ENCODE assay signal across 8 cellular contexts in the genomic region with DNA sequence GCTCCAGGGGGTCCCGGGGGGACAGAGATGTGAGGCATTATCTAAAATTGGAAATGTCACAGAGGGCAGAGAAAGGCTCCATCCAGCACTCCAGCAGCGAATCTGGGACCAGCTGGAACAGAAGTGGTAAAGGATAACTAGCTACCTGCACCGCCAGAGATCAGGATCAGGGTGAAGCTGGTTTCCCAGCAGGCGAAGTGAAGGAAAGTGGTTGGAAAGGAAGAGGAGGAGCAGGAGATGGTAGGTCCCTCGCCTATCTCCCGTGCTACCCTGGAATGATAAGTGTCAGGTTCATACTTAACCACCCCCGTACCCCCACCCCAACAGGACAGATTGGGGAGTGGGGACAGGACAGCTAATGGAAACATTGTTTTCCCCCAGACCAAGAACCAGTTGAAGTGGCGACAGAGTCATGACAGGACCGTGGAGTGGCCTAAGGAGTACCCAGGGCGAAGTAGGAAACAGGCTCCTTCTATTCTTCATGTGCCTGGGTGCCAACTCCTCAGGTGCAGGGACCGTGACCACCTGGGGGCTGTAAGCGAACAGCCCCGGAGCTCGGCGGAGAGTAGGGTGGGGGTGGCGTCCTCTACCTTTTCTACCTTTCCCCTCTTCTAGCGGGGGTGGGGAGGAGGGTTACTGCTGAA. TPM values are rescaled to one million over a fixed set of nuclear protein-coding genes. Genes with fewer than 3 reads are reported as not detected.
DNase-seq lines count a peak whose midpoint lies in the region; ATAC-seq, FAIRE-seq and TF ChIP-seq lines count a peak whose summit lies in the region.

No MANE protein-coding gene starts in this region.

- POLR2A ChIA-PET in A549 (lab: Yijun Ruan, JAX): interaction anchor here (0.8 to 2.2 kb wide), 6 partner anchors 10 to 49 kb away, joined by 3 to 25 read pairs (median 4); partner anchors contain the start of genes DEDD, PPOX, TOMM40L and UFC1

- TF ChIP-seq EP300 in A549 (IDR thresholded peaks at IDR 0.05): no peak

- no peak for TF ChIP-seq POLR2A in A549 (IDR thresholded peaks at IDR 0.05; ENCODE audit: low read length)

- peak overlapping the region; percentile 94 to 100 (median 99) for H3K27ac Mint-ChIP-seq in brain

- TF ChIP-seq CTCF in A549 (IDR thresholded peaks at IDR 0.05) (no peak), brain (conservative IDR thresholded peaks at IDR 0.05) (no peak), lower lobe of right lung (IDR thresholded peaks at IDR 0.05) (no peak)

- peak overlapping the region; percentile 93 for H3K4me2 ChIP-seq in A549

- H3K36me3 ChIP-seq in lower lobe of right lung (peaks cover 44% of the 10 kb centered on the region), urinary bladder (ENCODE audit: insufficient read depth) (peaks cover 4% of the 10 kb centered on the region)

- no peak for DNase-seq in A549 (ENCODE audit: low read depth in 1 of 2, low spot score in 1 of 2)
- DNase-seq in lower lobe of right lung: no peak
- no peak for DNase-seq in medulla oblongata (ENCODE audit: extremely low spot score)

- 27% methylated on average over 12 of the region's 17 CpGs for WGBS in A549 (ENCODE audit: missing lambda C conversion rate)
- 15% methylated on average over 17 of the region's 17 CpGs for WGBS in urinary bladder

- FAIRE-seq in A549 (lab: Jason Lieb, UNC): no peak

- H3K36me3 Mint-ChIP-seq in brain: peaks cover 42% of the 10 kb centered on the region

- peaks cover 11% of the 10 kb centered on the region; the same call in 2 of the 3 replicates for H3K4me1 ChIP-seq in A549
- H3K4me1 ChIP-seq in lower lobe of right lung: peaks cover 38% of the 10 kb centered on the region
- H3K4me1 ChIP-seq in urinary bladder (ENCODE audit: insufficient read depth): no peaks in the 10 kb centered on the region

- peaks cover 49% of the 10 kb centered on the region for H3K4me1 Mint-ChIP-seq in brain

- H3K4me3 Mint-ChIP-seq in brain: peak overlapping the region; percentile 97 to 100 (median 100)

- H3K9me3 ChIP-seq in A549: no peaks in the 10 kb centered on the region
- H3K9me3 ChIP-seq in lower lobe of right lung: no peaks in the 10 kb centered on the region

- H3K27me3 Mint-ChIP-seq in brain: peaks cover 7% of the 10 kb centered on the region

- CTCF ChIA-PET in A549 (lab: Yijun Ruan, JAX): interaction anchor here (0.6 to 2.2 kb wide), 7 partner anchors 9 to 206 kb away, joined by 3 to 16 read pairs (median 4); partner anchors contain the start of gene PPOX

- TF ChIP-seq RAD21 in A549 (conservative IDR thresholded peaks at IDR 0.05 in 1 of 2, IDR thresholded peaks at IDR 0.05 in 1 of 2): no peak

- intact Hi-C loops in lower lobe of right lung (cut with DNase I): no loop called here

- H3K4me3 ChIP-seq in A549 (peak overlapping the region; percentile 63), lower lobe of right lung (peak overlapping the region; percentile 80), urinary bladder (ENCODE audit: low read depth, low read length) (peak overlapping the region; percentile 78)

- H3K27me3 ChIP-seq in lower lobe of right lung (ENCODE audit: low read depth): no peaks in the 10 kb centered on the region

- peak overlapping the region; percentile 83 to 91 for H3K27ac ChIP-seq in A549
- H3K27ac ChIP-seq in lower lobe of right lung: peak overlapping the region; percentile 91
- peak overlapping the region; percentile 90 for H3K27ac ChIP-seq in urinary bladder (ENCODE audit: low read depth)

- H3K9me3 Mint-ChIP-seq in brain: no peaks in the 10 kb centered on the region

- ATAC-seq in A549 (peak; percentile 27 to 41; a peak in 4 of 6 replicates), HG03097 (IDR thresholded peaks at IDR 0.05; ENCODE audit: low FRiP score, unreplicated experiment) (peak; percentile 14), lower lobe of right lung (peak; percentile 23 to 55), HG02938 (IDR thresholded peaks at IDR 0.05; ENCODE audit: unreplicated experiment) (no peak), HG02840 (IDR thresholded peaks at IDR 0.05; ENCODE audit: low FRiP score, unreplicated experiment) (no peak)

TF ChIP-seq in A549, 52 proteins besides CTCF, POLR2A, EP300 and RAD21 (continues in another document):
- TF ChIP-seq JUN (IDR thresholded peaks at IDR 0.05) (no peak), CEBPB (IDR thresholded peaks at IDR 0.05) (no peak), PBX3 (IDR thresholded peaks at IDR 0.05) (no peak), MAFK (IDR thresholded peaks at IDR 0.05; ENCODE audit: partially characterized antibody) (no peak), KDM1A (IDR thresholded peaks at IDR 0.05; ENCODE audit: low read depth) (no peak), ZSCAN20 (CRISPR knock-in tag; IDR thresholded peaks at IDR 0.05) (no peak), JUNB (IDR thresholded peaks at IDR 0.05) (no peak), TP53 (CRISPR knock-in tag; IDR thresholded peaks at IDR 0.05) (no peak)
- TF ChIP-seq, protein P1, sequence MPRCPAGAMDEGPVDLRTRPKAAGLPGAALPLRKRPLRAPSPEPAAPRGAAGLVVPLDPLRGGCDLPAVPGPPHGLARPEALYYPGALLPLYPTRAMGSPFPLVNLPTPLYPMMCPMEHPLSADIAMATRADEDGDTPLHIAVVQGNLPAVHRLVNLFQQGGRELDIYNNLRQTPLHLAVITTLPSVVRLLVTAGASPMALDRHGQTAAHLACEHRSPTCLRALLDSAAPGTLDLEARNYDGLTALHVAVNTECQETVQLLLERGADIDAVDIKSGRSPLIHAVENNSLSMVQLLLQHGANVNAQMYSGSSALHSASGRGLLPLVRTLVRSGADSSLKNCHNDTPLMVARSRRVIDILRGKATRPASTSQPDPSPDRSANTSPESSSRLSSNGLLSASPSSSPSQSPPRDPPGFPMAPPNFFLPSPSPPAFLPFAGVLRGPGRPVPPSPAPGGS (IDR thresholded peaks at IDR 0.05): no peak
- TF ChIP-seq, protein P2, sequence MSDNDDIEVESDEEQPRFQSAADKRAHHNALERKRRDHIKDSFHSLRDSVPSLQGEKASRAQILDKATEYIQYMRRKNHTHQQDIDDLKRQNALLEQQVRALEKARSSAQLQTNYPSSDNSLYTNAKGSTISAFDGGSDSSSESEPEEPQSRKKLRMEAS (IDR thresholded peaks at IDR 0.05): no peak

RNA-seq across cellular contexts. Expression of gene B4GALT3, which starts 0.7 kb away (rescaled TPM):
- polyA plus RNA-seq in A549 (2011; rRNA removed) (25.3 and 31.4 TPM in 2 replicates), A549 (2017; fragmentation: RNase III; extraction: RNeasy Plus Mini Kit Qiagen cat#74134 plus additional on column Dnase treatment) (23.3 to 26.7 TPM (median 25.5 TPM) in 3 replicates), brain (ENCODE audit: insufficient read depth, low read depth, low replicate concordance) (52.8 TPM), urinary bladder (21.5 TPM)
- 35.0 and 40.9 TPM in 2 replicates for polyA plus RNA-seq in A549 (2012; cell fraction: cytosol; rRNA removed)
- polyA plus RNA-seq in A549 (2012; cell fraction: nucleus; rRNA removed): 51.5 and 54.2 TPM in 2 replicates
- polyA minus RNA-seq in A549 (2011; rRNA and poly(A)+ RNA removed): 19.1 and 20.1 TPM in 2 replicates
- total RNA-seq in lower lobe of right lung (29.6 TPM), urinary bladder (15.3 TPM)

RNA-seq across cellular contexts. Expression of gene PPOX, which starts 10.4 kb away (rescaled TPM):
- 13.8 and 16.4 TPM in 2 replicates for polyA plus RNA-seq in A549 (2011; rRNA removed)
- 14.2 and 17.6 TPM in 2 replicates for polyA plus RNA-seq in A549 (2012; cell fraction: cytosol; rRNA removed)
- polyA plus RNA-seq in A549 (2012; cell fraction: nucleus; rRNA removed): 50.6 and 54.8 TPM in 2 replicates
- polyA plus RNA-seq in A549 (2017; fragmentation: RNase III; extraction: RNeasy Plus Mini Kit Qiagen cat#74134 plus additional on column Dnase treatment): 13.5 to 16.1 TPM (median 14.1 TPM) in 3 replicates
- polyA minus RNA-seq in A549 (2011; rRNA and poly(A)+ RNA removed): 14.8 and 18.4 TPM in 2 replicates
- polyA plus RNA-seq in brain (ENCODE audit: insufficient read depth, low read depth, low replicate concordance): 25.7 TPM
- 24.1 TPM for total RNA-seq in lower lobe of right lung
- total RNA-seq in urinary bladder: 13.9 TPM
- 25.9 TPM for polyA plus RNA-seq in urinary bladder

RNA-seq across cellular contexts. Expression of gene USP21, which starts 17.3 kb away (rescaled TPM):
- polyA plus RNA-seq in A549 (2011; rRNA removed) (22.6 and 26.3 TPM in 2 replicates), A549 (2017; fragmentation: RNase III; extraction: RNeasy Plus Mini Kit Qiagen cat#74134 plus additional on column Dnase treatment) (21.8 to 23.8 TPM (median 23.6 TPM) in 3 replicates), brain (ENCODE audit: insufficient read depth, low read depth, low replicate concordance) (46.7 TPM), urinary bladder (28.4 TPM)
- polyA plus RNA-seq in A549 (2012; cell fraction: cytosol; rRNA removed): 30.2 and 37.9 TPM in 2 replicates
- polyA plus RNA-seq in A549 (2012; cell fraction: nucleus; rRNA removed): 85.4 and 101 TPM in 2 replicates
- polyA minus RNA-seq in A549 (2011; rRNA and poly(A)+ RNA removed): 22.4 and 26.0 TPM in 2 replicates
- total RNA-seq in lower lobe of right lung (32.2 TPM), urinary bladder (12.5 TPM)

RNA-seq across cellular contexts. Expression of gene ADAMTS4, which starts 22.3 kb away (rescaled TPM):
- polyA plus RNA-seq in A549 (2011; rRNA removed) (not detected in 2 replicates), A549 (2017; fragmentation: RNase III; extraction: RNeasy Plus Mini Kit Qiagen cat#74134 plus additional on column Dnase treatment) (0.01 TPM in 1 of 3 replicates, not detected in the others), brain (ENCODE audit: insufficient read depth, low read depth, low replicate concordance) (17.3 TPM), urinary bladder (19.6 TPM)
- polyA plus RNA-seq in A549 (2012; cell fraction: cytosol; rRNA removed): under 0.01 and 0.01 TPM in 2 replicates
- 0.01 TPM in 1 of 2 replicates, not detected in the other for polyA plus RNA-seq in A549 (2012; cell fraction: nucleus; rRNA removed)
- not detected in 2 replicates for polyA minus RNA-seq in A549 (2011; rRNA and poly(A)+ RNA removed)
- total RNA-seq in lower lobe of right lung (1.4 TPM), urinary bladder (4.4 TPM)

RNA-seq across cellular contexts. Expression of gene UFC1, which starts 22.8 kb away (rescaled TPM):
- polyA plus RNA-seq in A549 (2011; rRNA removed): 110 and 115 TPM in 2 replicates
- polyA plus RNA-seq in A549 (2012; cell fraction: cytosol; rRNA removed): 70.5 and 81.9 TPM in 2 replicates
- polyA plus RNA-seq in A549 (2012; cell fraction: nucleus; rRNA removed): 26.5 and 34.9 TPM in 2 replicates
- polyA plus RNA-seq in A549 (2017; fragmentation: RNase III; extraction: RNeasy Plus Mini Kit Qiagen cat#74134 plus additional on column Dnase treatment): 149 to 153 TPM (median 150 TPM) in 3 replicates
- polyA minus RNA-seq in A549 (2011; rRNA and poly(A)+ RNA removed): 50.4 and 54.5 TPM in 2 replicates
- 142 TPM for polyA plus RNA-seq in brain (ENCODE audit: insufficient read depth, low read depth, low replicate concordance)
- total RNA-seq in lower lobe of right lung: 92.2 TPM
- 82.4 TPM for total RNA-seq in urinary bladder
- polyA plus RNA-seq in urinary bladder: 119 TPM

Comparison
In these comparisons a context has a peak if more than half of its experiments do, and no peak if none do; other contexts are left out.
1. ATAC-seq: peak in A549 (2 of 2), HG03097 (single experiment) and lower lobe of right lung (2 of 2); none in HG02938 (single experiment) and HG02840 (single experiment).
2. Peak in every context shown above with its lines, with median percentiles within 50 percentile points of each other: H3K27ac ChIP-seq and H3K4me3 ChIP-seq.